In the genomic region with DNA sequence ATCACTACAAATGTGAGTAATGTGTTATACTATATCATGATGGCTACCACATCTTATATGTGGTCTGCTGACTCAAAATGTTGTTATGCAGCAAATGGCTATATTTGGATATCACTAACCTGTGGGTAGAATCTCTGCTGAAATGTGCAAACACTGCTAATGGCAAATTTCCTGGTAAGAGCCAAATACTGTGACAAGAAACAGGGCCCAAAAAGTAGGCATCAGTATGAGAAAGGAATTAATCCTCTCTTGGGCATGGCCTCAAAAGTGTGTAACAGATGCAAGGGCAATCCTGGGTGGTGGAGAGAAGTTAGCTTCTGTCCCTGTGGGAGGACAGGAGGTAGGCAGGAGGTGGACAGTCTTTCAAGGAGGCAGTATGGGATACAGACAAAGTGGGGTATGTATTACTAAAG, we compare ENCODE assay signal across 9 cellular contexts. TPM values are rescaled to one million over a fixed set of nuclear protein-coding genes. Genes with fewer than 3 reads are reported as not detected.
DNase-seq lines count a peak whose midpoint lies in the region; ATAC-seq lines count a peak whose summit lies in the region.
"Had no signal": no experiment of that assay in that cellular context is flagged by ENCODE, and none has a peak within 500 bp of the region (broad histone marks: within the 10 kb centered on the region; RNA-seq: fewer than 3 reads in every experiment).

No MANE protein-coding gene starts in this region.

- peak; percentile 91 for ATAC-seq in GM18519 (IDR thresholded peaks at IDR 0.05; ENCODE audit: low FRiP score, unreplicated experiment)
- ATAC-seq in HG02588 (IDR thresholded peaks at IDR 0.05; ENCODE audit: unreplicated experiment): peak; percentile 70
- ATAC-seq in Right ventricle myocardium superior (ENCODE audit: poor library complexity): no peak

- peak; percentile 18 for DNase-seq in RPMI8226
- peak; percentile 13 for DNase-seq in myocyte (ENCODE audit: low read depth)
- DNase-seq in SKM-1 (lab: John Stamatoyannopoulos, UW; ENCODE audit: unreplicated experiment): no peak
- DNase-seq in NAMALWA (ENCODE audit: low spot score): no peak
- no peak for DNase-seq in cerebellar nuclear complex (lab: John Stamatoyannopoulos, UW)
- DNase-seq in Right ventricle myocardium superior: no peak
- DNase-seq: Karpas-422 had no signal

- intact Hi-C loops in Right ventricle myocardium superior (cut with DNase I): no loop called here

RNA-seq across cellular contexts. Expression of gene ATF2, which starts 13.3 kb away (rescaled TPM):
- total RNA-seq in myocyte (42.2 and 51.6 TPM in 2 replicates), Right ventricle myocardium superior (21.8 TPM)
- polyA plus RNA-seq in myocyte (2012): 21.7 TPM

RNA-seq across cellular contexts. Expression of gene ATP5MC3, which starts 26.8 kb away (rescaled TPM):
- 196 and 252 TPM in 2 replicates for total RNA-seq in myocyte
- polyA plus RNA-seq in myocyte (2012): 345 TPM
- total RNA-seq in Right ventricle myocardium superior: 1,284 TPM

Comparison
In these comparisons a context has a peak if more than half of its experiments do, and no peak if none do; other contexts are left out.
1. DNase-seq: peak in RPMI8226 (single experiment) and myocyte (single experiment); none in SKM-1 (single experiment), NAMALWA (single experiment), cerebellar nuclear complex (0 of 2) and Right ventricle myocardium superior (single experiment).